24 cellular contexts compared by ENCODE assay signal in the genomic region with DNA sequence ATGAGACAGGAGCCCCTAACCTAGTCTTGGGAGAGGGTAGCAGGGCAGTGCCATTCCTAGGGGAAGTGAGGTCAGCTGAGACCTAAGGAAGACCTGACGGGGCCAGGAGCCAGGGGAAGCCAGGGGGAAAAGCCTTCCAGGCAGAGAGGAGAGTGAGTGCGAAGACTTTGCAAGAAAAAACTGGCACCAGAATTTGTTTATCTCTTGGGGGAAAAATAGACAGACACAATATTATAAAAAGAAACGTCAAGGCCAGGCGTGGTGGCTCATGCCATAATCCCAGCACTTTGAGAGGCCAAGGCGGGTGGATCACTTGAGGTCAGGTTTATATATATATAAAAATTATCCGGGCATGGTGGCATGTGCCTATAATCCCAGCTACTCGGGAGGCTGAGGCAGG. TPM values are rescaled to one million over a fixed set of nuclear protein-coding genes. Genes with fewer than 3 reads are reported as not detected.
"Had no signal": no experiment of that assay in that cellular context is flagged by ENCODE, and none has a peak within 500 bp of the region (broad histone marks: within the 10 kb centered on the region; RNA-seq: fewer than 3 reads in every experiment).

No MANE protein-coding gene starts in this region.

- H3K79me2 ChIP-seq: parathyroid adenoma had no signal

- H3K4me3 ChIP-seq: lower lobe of right lung, psoas muscle, sigmoid colon, skin epidermis, stomach had no signal

- H3K4me3 Mint-ChIP-seq: central memory CD8-positive, alpha-beta T cell; effector memory CD8-positive, alpha-beta T cell; memory B cell; mesothelial cell of epicardium; natural killer cell had no signal

- ATAC-seq: effector memory CD8-positive, alpha-beta T cell; foreskin keratinocyte; left lobe of liver; lower lobe of right lung; natural killer cell; psoas muscle had no signal

- H3K27me3 ChIP-seq: foreskin keratinocyte, sigmoid colon, stomach had no signal

- H3K4me1 Mint-ChIP-seq: central memory CD8-positive, alpha-beta T cell; memory B cell; natural killer cell had no signal

- H2AFZ ChIP-seq: parathyroid adenoma had no signal

- H3K36me3 Mint-ChIP-seq: mesothelial cell of epicardium had no signal

- H3K27ac ChIP-seq: foreskin keratinocyte, lower lobe of right lung, parathyroid adenoma, psoas muscle, sigmoid colon, skin epidermis, stomach had no signal

- H3K4me1 ChIP-seq: foreskin keratinocyte, lower lobe of right lung, parathyroid adenoma, psoas muscle, sigmoid colon had no signal

- DNase-seq: effector memory CD8-positive, alpha-beta T cell; erythroblast; foreskin keratinocyte; hippocampal formation; kidney glomerular epithelial cell; lower lobe of right lung; natural killer cell; occipital lobe; psoas muscle; retina; sigmoid colon; stimulated activated CD4-positive, alpha-beta T cell treated with anti-CD3 and anti-CD28 coated beads, Interleukin-2, amount 100 ng/mL, for 24 hours; stimulated activated CD4-positive, alpha-beta T cell treated with anti-CD3 and anti-CD28 coated beads, Interleukin-4, amount 100 ng/mL, for 4 hours; stimulated activated naive CD4-positive, alpha-beta T cell; stomach; substantia nigra; trophoblast cell had no signal

- H3K27me3 Mint-ChIP-seq: central memory CD8-positive, alpha-beta T cell; effector memory CD8-positive, alpha-beta T cell; memory B cell had no signal

- H3K9me3 Mint-ChIP-seq: central memory CD8-positive, alpha-beta T cell; effector memory CD8-positive, alpha-beta T cell; memory B cell; mesothelial cell of epicardium; natural killer cell had no signal

- H3K27ac Mint-ChIP-seq: memory B cell, mesothelial cell of epicardium had no signal

- H3K9ac ChIP-seq: parathyroid adenoma had no signal

- H3K9me3 ChIP-seq: lower lobe of right lung, psoas muscle, sigmoid colon, stomach had no signal

RNA-seq across cellular contexts. Expression of a gene that starts 26.9 kb away (rescaled TPM):
- total RNA-seq: myocyte, sigmoid colon had no signal
